Comparison of ENCODE assay signal across 11 cellular contexts in genomic region chr7:135650831-135651573, GRCh38. TPM values are rescaled to one million over a fixed set of nuclear protein-coding genes. Genes with fewer than 3 reads are reported as not detected.
A peak's percentile ranks its signal among the peaks of the same experiment; 100 is the strongest.
DNase-seq lines count a peak whose midpoint lies in the region; TF ChIP-seq lines count a peak whose summit lies in the region.
"Had no signal": no experiment of that assay in that cellular context is flagged by ENCODE, and none has a peak within 500 bp of the region (broad histone marks: within the 10 kb centered on the region; RNA-seq: fewer than 3 reads in every experiment).

No MANE protein-coding gene starts in this region.

- DNase-seq in EL (peak; percentile 78), RWPE1 (ENCODE audit: low spot score) (no peak), fibroblast of pulmonary artery (ENCODE audit: low read depth) (peak; percentile 77), nucleus accumbens (lab: John Stamatoyannopoulos, UW) (peak in 38 of 56 donors; percentile 4 to 82 (median 42)), pons (ENCODE audit: low spot score) (no peak), D341Med (ENCODE audit: low spot score) (no peak), SJCRH30 (no peak)
- no peak for DNase-seq in activated naive CD4-positive, alpha-beta T cell treated with anti-CD3 and anti-CD28 coated beads, Interleukin-2, amount 50 U/mL, for 16 hours
- DNase-seq: mammary epithelial cell; stimulated activated naive CD4-positive, alpha-beta T cell treated with Interleukin-2 at 50 U/mL for 16 hours; T-helper 2 cell had no signal

- H3K27ac ChIP-seq in RWPE1 (peak overlapping the region; percentile 28; the same call in 1 of the 2 replicates), SJCRH30 (no peak overlapping the region)

- no peaks in the 10 kb centered on the region for H3K9me3 ChIP-seq in SJCRH30 (replicated peaks)

- TF ChIP-seq CTCF in RWPE1 (conservative IDR thresholded peaks at IDR 0.05; ENCODE audit: low read depth): no peak
- no peak for TF ChIP-seq CTCF in fibroblast of pulmonary artery (IDR thresholded peaks at IDR 0.05; ENCODE audit: low read length, missing control alignments)

- H3K4me1 ChIP-seq in SJCRH30: peaks cover 3% of the 10 kb centered on the region; the same call in 1 of the 2 replicates

- no peaks in the 10 kb centered on the region for H3K27me3 ChIP-seq in SJCRH30

- POLR2A ChIA-PET in RWPE1 (lab: Yijun Ruan, JAX; ENCODE audit: low non-redundant PET): no interaction called here

- CTCF ChIA-PET in RWPE1 (lab: Yijun Ruan, JAX): no interaction called here

- H3K4me3 ChIP-seq in fibroblast of pulmonary artery (replicated peaks; ENCODE audit: low read depth, low read length) (no peak overlapping the region), SJCRH30 (no peak overlapping the region)

- H3K36me3 ChIP-seq in SJCRH30: peaks cover 39% of the 10 kb centered on the region

RNA-seq across cellular contexts. Expression of gene STMP1, which starts 11.3 kb away (rescaled TPM):
- total RNA-seq in SJCRH30 (2014; rRNA removed; shearing (Covaris generic)): 24.7 and 27.3 TPM in 2 replicates

Comparison
In these comparisons a context has a peak if more than half of its experiments do, and no peak if none do; other contexts are left out.
1. DNase-seq: peak in EL (single experiment), fibroblast of pulmonary artery (single experiment) and nucleus accumbens (38 of 56); none in RWPE1 (single experiment), pons (single experiment), D341Med (single experiment), SJCRH30 (0 of 2) and activated naive CD4-positive, alpha-beta T cell treated with anti-CD3 and anti-CD28 coated beads, Interleukin-2, amount 50 U/mL, for 16 hours (single experiment).